2 cellular contexts compared by ENCODE assay signal in genomic region chr9:136292026-136292538, GRCh38.
TF ChIP-seq lines count a peak whose summit lies in the region.

No MANE protein-coding gene starts in this region.

TF ChIP-seq in IMR-90, 13 proteins besides CTCF, POLR2A, EP300 and RAD21:
- TF ChIP-seq MXI1 (IDR thresholded peaks at IDR 0.05; ENCODE audit: borderline replicate concordance, low read depth, low read length) (no peak), ELK1 (IDR thresholded peaks at IDR 0.05; ENCODE audit: borderline replicate concordance, low read depth, low read length) (no peak), RFX5 (IDR thresholded peaks at IDR 0.05; ENCODE audit: low read depth, low read length) (no peak), CEBPB (IDR thresholded peaks at IDR 0.05; ENCODE audit: low read depth, low read length) (no peak), MAZ (IDR thresholded peaks at IDR 0.05; ENCODE audit: borderline replicate concordance, low read depth, low read length) (no peak), BHLHE40 (IDR thresholded peaks at IDR 0.05; ENCODE audit: low read depth, low read length) (no peak), RCOR1 (IDR thresholded peaks at IDR 0.05; ENCODE audit: insufficient replicate concordance, low read length) (no peak), SMC3 (IDR thresholded peaks at IDR 0.05; ENCODE audit: low read depth, low read length) (no peak), NFE2L2 (IDR thresholded peaks at IDR 0.05; ENCODE audit: low read depth, low read length) (no peak), USF2 (IDR thresholded peaks at IDR 0.05; ENCODE audit: low read depth, low read length) (no peak), FOS (IDR thresholded peaks at IDR 0.05; ENCODE audit: low read depth, low read length) (no peak), CHD1 (IDR thresholded peaks at IDR 0.05; ENCODE audit: low read depth, low read length) (no peak), MAFK (IDR thresholded peaks at IDR 0.05; ENCODE audit: low read depth, low read length) (no peak)
TF ChIP-seq in IMR-90: peak in this region for 0.

TF ChIP-seq in H1, 55 proteins besides CTCF, POLR2A, EP300 and RAD21:
- TF ChIP-seq MAFK (IDR thresholded peaks at IDR 0.05; ENCODE audit: low read depth, low read length) (no peak), JUN (IDR thresholded peaks at IDR 0.05; ENCODE audit: low read depth, low read length) (no peak), POLR2AphosphoS5 (IDR thresholded peaks at IDR 0.05; ENCODE audit: low read depth, low read length) (no peak), ASH2L (IDR thresholded peaks at IDR 0.05; ENCODE audit: low read length) (no peak), NRF1 (IDR thresholded peaks at IDR 0.05; ENCODE audit: low read depth, low read length) (no peak), CREB1 (IDR thresholded peaks at IDR 0.05) (no peak), E2F6 (IDR thresholded peaks at IDR 0.05) (no peak), PHF8 (conservative IDR thresholded peaks at IDR 0.05; ENCODE audit: low read depth, low read length) (no peak), CHD2 (IDR thresholded peaks at IDR 0.05; ENCODE audit: low read length) (no peak), SRF (IDR thresholded peaks at IDR 0.05; ENCODE audit: low read depth, low read length) (no peak), SP1 (IDR thresholded peaks at IDR 0.05; ENCODE audit: low read depth, low read length) (no peak), CHD7 (IDR thresholded peaks at IDR 0.05; ENCODE audit: insufficient replicate concordance, low read length) (no peak), KDM4A (IDR thresholded peaks at IDR 0.05; ENCODE audit: low read depth, low read length, severe bottlenecking) (no peak), BACH1 (IDR thresholded peaks at IDR 0.05; ENCODE audit: low read length) (no peak), TBP (IDR thresholded peaks at IDR 0.05; ENCODE audit: low read depth, low read length) (no peak), GABPA (IDR thresholded peaks at IDR 0.05; ENCODE audit: borderline replicate concordance, insufficient read depth, low read length) (no peak), HDAC2 (IDR thresholded peaks at IDR 0.05; ENCODE audit: borderline replicate concordance in 1 of 2, low read depth in 2 of 2, low read length in 2 of 2) (no peak), SIN3A (conservative IDR thresholded peaks at IDR 0.05 in 1 of 2, IDR thresholded peaks at IDR 0.05 in 1 of 2; ENCODE audit: low read depth in 1 of 2, low read length in 2 of 2) (no peak)
